ENCODE assay signal across 8 cellular contexts in genomic region chr2:20135631-20136050, GRCh38.
A peak's percentile ranks its signal among the peaks of the same experiment; 100 is the strongest.
DNase-seq lines count a peak whose midpoint lies in the region; ATAC-seq, FAIRE-seq and TF ChIP-seq lines count a peak whose summit lies in the region.

No MANE protein-coding gene starts in this region.

- no peak overlapping the region for H3K27ac ChIP-seq in breast epithelium

- H3K4me1 ChIP-seq in breast epithelium, result no peaks in the 10 kb centered on the region

- no peaks in the 10 kb centered on the region for H3K27me3 ChIP-seq in breast epithelium
- peaks cover 2% of the 10 kb centered on the region for H3K27me3 ChIP-seq in kidney epithelial cell (ENCODE audit: control insufficient read depth, insufficient read depth, low read length)

- peak; percentile 87 for ATAC-seq in HG03565 (IDR thresholded peaks at IDR 0.05; ENCODE audit: unreplicated experiment)

- no peak for TF ChIP-seq POLR2A in breast epithelium (IDR thresholded peaks at IDR 0.05)

- no peaks in the 10 kb centered on the region for H3K9me3 ChIP-seq in breast epithelium

- H3K36me3 ChIP-seq in breast epithelium (no peaks in the 10 kb centered on the region), kidney epithelial cell (ENCODE audit: control insufficient read depth, insufficient read depth, low read length) (no peaks in the 10 kb centered on the region)

- H3K4me3 ChIP-seq in breast epithelium, result no peak overlapping the region
- H3K4me3 ChIP-seq in kidney epithelial cell (ENCODE audit: low read depth, low read length), result no peak overlapping the region

- TF ChIP-seq CTCF in GM20000 (IDR thresholded peaks at IDR 0.05; ENCODE audit: extremely low read depth, missing control alignments) (peak; percentile 80), breast epithelium (IDR thresholded peaks at IDR 0.05) (peak; percentile 55 to 83 (median 83)), kidney epithelial cell (IDR thresholded peaks at IDR 0.05; ENCODE audit: insufficient read depth, low read length, poor library complexity, severe bottlenecking) (peak; percentile 88)

- intact Hi-C loops in breast epithelium (cut with DNase I; ENCODE audit: low total_unique reads), result no loop called here

- DNase-seq in EH (ENCODE audit: low read depth) (peak; percentile 73), GM20000 (ENCODE audit: low spot score) (peak; percentile 75), RCC 7860 (ENCODE audit: low spot score) (peak; percentile 41), breast epithelium (ENCODE audit: low spot score in 2 of 2) (peak; percentile 66 to 67), kidney epithelial cell (ENCODE audit: low read depth) (no peak), occipital lobe (lab: John Stamatoyannopoulos, UW) (no peak)
- peak; percentile 10 to 27 (median 17) for DNase-seq in stimulated activated CD4-positive, alpha-beta T cell treated with anti-CD3 and anti-CD28 coated beads, TNF-alpha, amount 100 ng/mL, for 48 hours (ENCODE audit: low read depth in 3 of 3)

- no peak for FAIRE-seq in RCC 7860 (lab: Jason Lieb, UNC)

Comparison
In these comparisons a context has a peak if more than half of its experiments do, and no peak if none do; other contexts are left out.
1. DNase-seq: peak in EH (single experiment), GM20000 (single experiment), RCC 7860 (single experiment), breast epithelium (2 of 2) and stimulated activated CD4-positive, alpha-beta T cell treated with anti-CD3 and anti-CD28 coated beads, TNF-alpha, amount 100 ng/mL, for 48 hours (3 of 3); none in kidney epithelial cell (single experiment) and occipital lobe (single experiment).
2. Peak in every context shown above with its lines, with median percentiles within 50 percentile points of each other: CTCF ChIP-seq.